ENCODE assay signal across 9 cellular contexts in the genomic region with DNA sequence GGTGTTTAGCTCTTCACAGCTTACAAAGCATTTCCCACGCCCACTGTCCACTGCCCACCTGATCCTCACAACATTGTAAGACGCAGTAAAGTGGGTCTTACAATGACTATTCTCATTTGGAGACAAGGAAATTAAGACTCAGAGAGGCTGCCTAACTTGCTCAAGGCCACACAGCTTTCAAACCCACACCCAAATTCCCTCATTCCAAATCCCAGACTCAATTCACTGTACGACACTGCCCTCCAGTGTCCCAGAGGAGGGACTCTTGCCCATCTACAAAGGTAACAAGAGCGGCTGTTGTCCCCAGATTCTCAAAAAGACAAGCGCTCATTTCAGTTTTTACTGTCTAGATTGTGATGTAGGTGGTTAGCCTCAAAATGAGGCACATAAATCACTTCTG.
DNase-seq lines count a peak whose midpoint lies in the region; ATAC-seq and TF ChIP-seq lines count a peak whose summit lies in the region.
"Had no signal": no experiment of that assay in that cellular context is flagged by ENCODE, and none has a peak within 500 bp of the region (broad histone marks: within the 10 kb centered on the region; RNA-seq: fewer than 3 reads in every experiment).

No MANE protein-coding gene starts in this region.

- no peak for TF ChIP-seq POLR2A in ovary (IDR thresholded peaks at IDR 0.05)

- in situ Hi-C loops in astrocyte of the cerebellum (cut with HindIII; ENCODE audit: low sequenced_read_pairs) = no loop called here

- H3K9me3 ChIP-seq in ovary = no peaks in the 10 kb centered on the region

- H3K36me3 ChIP-seq in ovary = no peaks in the 10 kb centered on the region

- H3K4me1 ChIP-seq in ovary (ENCODE audit: insufficient read depth) = no peaks in the 10 kb centered on the region

- no peak for TF ChIP-seq EP300 in ovary (IDR thresholded peaks at IDR 0.05)

- no peaks in the 10 kb centered on the region for H3K27me3 ChIP-seq in ovary

- TF ChIP-seq CTCF in astrocyte of the cerebellum (IDR thresholded peaks at IDR 0.05; ENCODE audit: low read depth, low read length, missing control alignments) = peak; percentile 46
- TF ChIP-seq CTCF in ovary (IDR thresholded peaks at IDR 0.05) = no peak

- H3K4me3 ChIP-seq in astrocyte of the cerebellum (ENCODE audit: low read depth, low read length) (no peak overlapping the region), ovary (no peak overlapping the region)

- intact Hi-C loops in ovary (cut with DNase I) = no loop called here

- 79 to 87% (median 80%) methylated on average over 5 of the region's 5 CpGs for WGBS in ovary, 3 donors

- no peak for ATAC-seq in GM19463 (IDR thresholded peaks at IDR 0.05; ENCODE audit: unreplicated experiment)

- peak; percentile 58 for DNase-seq in COLO829 (ENCODE audit: low spot score)
- DNase-seq in HT-29 (ENCODE audit: low spot score) = peak; percentile 27
- DNase-seq in astrocyte of the cerebellum (ENCODE audit: low read depth) = no peak
- DNase-seq in left kidney (ENCODE audit: low read depth, low spot score) = peak; percentile 24
- DNase-seq in DMS79 treated with DMSO at 0.1 percent for 48 hours (lab: John Stamatoyannopoulos, UW) = no peak
- no peak for DNase-seq in ovary
- no peak for DNase-seq in activated naive CD4-positive, alpha-beta T cell treated with Interleukin-2 at 50 U/mL for 16 hours
- DNase-seq: GOT3 had no signal

- H3K27ac ChIP-seq in ovary = no peak overlapping the region

Comparison
In these comparisons a context has a peak if more than half of its experiments do, and no peak if none do; other contexts are left out.
1. DNase-seq: peak in COLO829 (single experiment), HT-29 (single experiment) and left kidney (single experiment); none in astrocyte of the cerebellum (single experiment), DMS79 treated with DMSO at 0.1 percent for 48 hours (single experiment), ovary (0 of 5) and activated naive CD4-positive, alpha-beta T cell treated with Interleukin-2 at 50 U/mL for 16 hours (single experiment).